Comparison of ENCODE assay signal across 9 cellular contexts in the genomic region with DNA sequence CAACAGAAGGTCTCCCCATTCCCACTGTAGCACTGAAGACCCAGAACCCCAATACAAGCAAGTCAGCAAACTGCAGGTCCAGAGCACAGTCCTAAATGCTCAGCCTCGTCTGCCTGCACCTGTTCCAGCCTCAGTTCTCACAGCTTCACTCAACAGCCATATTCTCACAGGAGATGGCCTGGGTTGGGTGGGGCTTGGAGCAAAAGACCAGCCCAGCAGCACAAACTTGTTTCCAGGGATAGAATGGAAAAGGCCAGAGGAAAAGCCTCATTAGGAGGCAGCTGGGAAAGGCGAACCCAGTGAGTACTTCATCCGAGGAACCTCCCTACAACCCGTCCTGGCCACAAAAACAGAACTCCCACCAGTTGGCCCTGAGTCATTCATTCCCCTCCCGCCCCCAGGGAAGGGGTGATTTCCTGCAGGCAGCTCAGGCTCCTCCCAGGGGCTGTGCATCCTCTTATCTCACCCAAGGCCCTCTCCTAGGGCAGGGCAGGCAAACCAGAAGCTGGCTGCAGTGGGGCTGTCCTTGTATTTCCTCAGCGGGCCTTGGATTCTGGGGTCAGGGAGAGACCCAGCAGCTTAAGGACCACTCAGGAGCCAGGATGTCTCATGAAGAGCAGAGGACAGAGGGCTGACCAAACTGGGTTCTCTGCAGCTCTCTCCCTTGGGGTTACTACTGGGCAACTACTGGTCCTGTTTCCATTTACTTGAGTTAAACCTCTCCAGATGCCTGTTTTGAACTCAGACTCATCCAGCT. TPM values are rescaled to one million over a fixed set of nuclear protein-coding genes. Genes with fewer than 3 reads are reported as not detected.
DNase-seq lines count a peak whose midpoint lies in the region; ATAC-seq and TF ChIP-seq lines count a peak whose summit lies in the region.
"Had no signal": no experiment of that assay in that cellular context is flagged by ENCODE, and none has a peak within 500 bp of the region (broad histone marks: within the 10 kb centered on the region; RNA-seq: fewer than 3 reads in every experiment).

No MANE protein-coding gene starts in this region.

- H3K27ac ChIP-seq in H9 (ENCODE audit: insufficient read length, low read depth, low read length) = no peak overlapping the region
- H3K27ac ChIP-seq in trophoblast cell (ENCODE audit: low read depth, low read length) = no peak overlapping the region

- H2AFZ ChIP-seq in H9 (ENCODE audit: low read length) = no peak overlapping the region
- H2AFZ ChIP-seq in trophoblast cell (ENCODE audit: insufficient read depth, low read length, poor library complexity) = no peak overlapping the region

- no peaks in the 10 kb centered on the region for H3K79me2 ChIP-seq in H9 (ENCODE audit: insufficient read depth, low read length)
- H3K79me2 ChIP-seq in trophoblast cell (ENCODE audit: control insufficient read depth, insufficient read depth, low read length, poor library complexity) = no peaks in the 10 kb centered on the region

- H3K4ac ChIP-seq in H9 (ENCODE audit: low read depth, low read length) = no peak overlapping the region
- no peak overlapping the region for H3K4ac ChIP-seq in trophoblast cell (ENCODE audit: low read depth, low read length)

- H3K23me2 ChIP-seq in H9 (ENCODE audit: insufficient read length, low read depth, low read length, poor library complexity, severe bottlenecking) = no peaks in the 10 kb centered on the region

- WGBS in H9 (ENCODE audit: extremely low coverage, insufficient read length, low lambda C conversion rate) = no CpG with 5 or more reads among the region's 6 CpGs
- WGBS in trophoblast cell (ENCODE audit: extremely low coverage, insufficient coverage, insufficient read length) = no CpG with 5 or more reads among the region's 6 CpGs

- H2BK120ac ChIP-seq in H9 (ENCODE audit: low read depth, low read length, poor library complexity, severe bottlenecking) (no peak overlapping the region), trophoblast cell (ENCODE audit: insufficient read depth, low read length, poor library complexity) (no peak overlapping the region)

- H2BK5ac ChIP-seq in H9 (ENCODE audit: insufficient read length, low read length) = no peak overlapping the region
- H2BK5ac ChIP-seq in trophoblast cell (ENCODE audit: low read depth, low read length, poor library complexity) = no peak overlapping the region

- H3K36me3 Mint-ChIP-seq in H9 (ENCODE audit: insufficient read depth in 1 of 3, low read depth in 3 of 3) = peaks cover 0 to 8% (median 5%) of the 10 kb centered on the region in 3 experiments; a peak in 6 of 7 replicates
- H3K36me3 Mint-ChIP-seq in T-helper 2 cell treated with Interferon-gamma antibody and Interleukin-4, amounts not matched to agents 5 μg/mL and 100 μg/mL, for 36 hours (ENCODE audit: low read depth) = no peaks in the 10 kb centered on the region

- no peaks in the 10 kb centered on the region for H3K27me3 ChIP-seq in H9 (ENCODE audit: insufficient read depth, low read length)
- H3K27me3 ChIP-seq in trophoblast cell (ENCODE audit: insufficient read depth, low read length) = no peaks in the 10 kb centered on the region

- H3K56ac ChIP-seq in H9 (ENCODE audit: insufficient read length, low read depth, low read length) = no peak overlapping the region

- no peak overlapping the region for H2BK20ac ChIP-seq in H9 (ENCODE audit: low read depth, low read length, poor library complexity, severe bottlenecking)

- H3K23ac ChIP-seq in H9 (ENCODE audit: insufficient read length, low read depth, low read length) (no peak overlapping the region), trophoblast cell (ENCODE audit: low read length) (no peak overlapping the region)

- H3K4me3 ChIP-seq in trophoblast cell (ENCODE audit: low read depth, low read length) = no peak overlapping the region

- H2AK5ac ChIP-seq in H9 (ENCODE audit: insufficient read length, low read length) = no peak overlapping the region
- no peak overlapping the region for H2AK5ac ChIP-seq in trophoblast cell (ENCODE audit: low read length)

- 0 out of 2 replicates have a peak overlapping the region, but pooled peaks have one; percentile 72 for H2BK15ac ChIP-seq in H9 (ENCODE audit: low read depth, low read length)

- H3K9ac ChIP-seq in H9 (ENCODE audit: extremely low read depth, insufficient read length, low read length) = no peak overlapping the region
- H3K9ac ChIP-seq in trophoblast cell (ENCODE audit: low read length) = no peak overlapping the region

- peak; percentile 76 for DNase-seq in H9
- peak; percentile 87 for DNase-seq in T-helper 2 cell treated with Interferon-gamma antibody and Interleukin-4, amounts not matched to agents 5 μg/mL and 100 μg/mL, for 36 hours (ENCODE audit: low spot score)
- DNase-seq in trophoblast cell = peak; percentile 9 to 20
- no peak for DNase-seq in DMS53 treated with DMSO at 0.1 percent for 48 hours (lab: John Stamatoyannopoulos, UW; ENCODE audit: unreplicated experiment)
- no peak for DNase-seq in retina

- H3K4me2 ChIP-seq in H9 (ENCODE audit: insufficient read depth, insufficient read length, low read length) (no peak overlapping the region), trophoblast cell (ENCODE audit: low read length) (no peak overlapping the region)

- H3K18ac ChIP-seq in H9 (ENCODE audit: insufficient read length, low read depth, low read length) (no peak overlapping the region), trophoblast cell (ENCODE audit: low read length) (no peak overlapping the region)

- H2BK12ac ChIP-seq in H9 (ENCODE audit: insufficient read length, low read depth, low read length) (no peak overlapping the region), trophoblast cell (ENCODE audit: low read length) (no peak overlapping the region)

- H3T11ph ChIP-seq in H9 (ENCODE audit: low read length) = no peak overlapping the region

- no peak overlapping the region for H3K4me3 Mint-ChIP-seq in H9
- H3K4me3 Mint-ChIP-seq in T-helper 2 cell treated with Interferon-gamma antibody and Interleukin-4, amounts not matched to agents 5 μg/mL and 100 μg/mL, for 36 hours = no peak overlapping the region
- H3K4me3 Mint-ChIP-seq: neural crest cell had no signal

- peaks cover 12 to 21% of the 10 kb centered on the region in 2 experiments for H3K4me1 Mint-ChIP-seq in H9
- peaks cover 8% of the 10 kb centered on the region for H3K4me1 Mint-ChIP-seq in T-helper 2 cell treated with Interferon-gamma antibody and Interleukin-4, amounts not matched to agents 5 μg/mL and 100 μg/mL, for 36 hours (ENCODE audit: low read depth)
- H3K4me1 Mint-ChIP-seq: neural crest cell had no signal

- peaks cover 17 to 25% of the 10 kb centered on the region in 2 experiments for H3K9me3 Mint-ChIP-seq in H9
- H3K9me3 Mint-ChIP-seq in T-helper 2 cell treated with Interferon-gamma antibody and Interleukin-4, amounts not matched to agents 5 μg/mL and 100 μg/mL, for 36 hours = peaks cover 14% of the 10 kb centered on the region

- H3K79me1 ChIP-seq in H9 (ENCODE audit: insufficient read depth, low read depth, low read length, poor library complexity, severe bottlenecking) = no peaks in the 10 kb centered on the region
- H3K79me1 ChIP-seq in trophoblast cell (ENCODE audit: low read length) = no peaks in the 10 kb centered on the region

- no peak overlapping the region for H4K91ac ChIP-seq in H9 (ENCODE audit: insufficient read length, low read depth, low read length)
- no peak overlapping the region for H4K91ac ChIP-seq in trophoblast cell (ENCODE audit: low read depth, low read length)

- peak overlapping the region; percentile 61 for H3K14ac ChIP-seq in H9 (ENCODE audit: insufficient read depth, low read length)
- no peak overlapping the region for H3K14ac ChIP-seq in trophoblast cell (ENCODE audit: low read length)

- no peak for TF ChIP-seq CTCF in H9 (conservative IDR thresholded peaks at IDR 0.05)

- no peaks in the 10 kb centered on the region for H3K4me1 ChIP-seq in H9 (ENCODE audit: insufficient read depth, low read length)
- H3K4me1 ChIP-seq in trophoblast cell (ENCODE audit: control insufficient read depth in 1 of 2, insufficient read depth in 2 of 2, low read length in 2 of 2) = peaks cover 11 to 14% of the 10 kb centered on the region in 2 experiments

- H3K27me3 Mint-ChIP-seq in H9 (ENCODE audit: low read depth) = peaks cover 3% of the 10 kb centered on the region; the same call in 1 of the 2 replicates
- no peaks in the 10 kb centered on the region for H3K27me3 Mint-ChIP-seq in T-helper 2 cell treated with Interferon-gamma antibody and Interleukin-4, amounts not matched to agents 5 μg/mL and 100 μg/mL, for 36 hours (ENCODE audit: low read depth)

- no peaks in the 10 kb centered on the region for H3K9me3 ChIP-seq in H9 (ENCODE audit: control insufficient read depth, low read depth, low read length)
- H3K9me3 ChIP-seq in trophoblast cell (ENCODE audit: insufficient read depth, low read depth, low read length) = no peaks in the 10 kb centered on the region

- H4K12ac ChIP-seq in trophoblast cell (ENCODE audit: low read depth, low read length) = no peak overlapping the region

- no peaks in the 10 kb centered on the region for H3K36me3 ChIP-seq in trophoblast cell (ENCODE audit: control insufficient read depth in 1 of 2, insufficient read depth in 2 of 2, low read length in 2 of 2)

- peak overlapping the region in 1 of 3 experiments; percentile 44; a peak in 2 of 7 replicates for H3K27ac Mint-ChIP-seq in H9
- H3K27ac Mint-ChIP-seq in T-helper 2 cell treated with Interferon-gamma antibody and Interleukin-4, amounts not matched to agents 5 μg/mL and 100 μg/mL, for 36 hours = peak overlapping the region; percentile 28

- no peak overlapping the region for H4K5ac ChIP-seq in H9 (ENCODE audit: insufficient read length, low read depth, low read length)

- no peaks in the 10 kb centered on the region for H4K20me1 ChIP-seq in H9 (ENCODE audit: control insufficient read depth, insufficient read depth, insufficient read length)

- H4K8ac ChIP-seq in H9 (replicated peaks; ENCODE audit: insufficient read length, low read depth, low read length) (no peak overlapping the region), trophoblast cell (ENCODE audit: low read depth, low read length) (no peak overlapping the region)

- ATAC-seq in esophagus mucosa = peak; percentile 68
- ATAC-seq in GM19351 (IDR thresholded peaks at IDR 0.05; ENCODE audit: unreplicated experiment) = no peak
- ATAC-seq in GM21576 (IDR thresholded peaks at IDR 0.05; ENCODE audit: unreplicated experiment) = no peak

RNA-seq across cellular contexts. Expression of a gene that starts 7.4 kb away (rescaled TPM):
- 0.35 TPM in 1 of 2 replicates, not detected in the other for total RNA-seq in H9 (2021)
- 0.48 TPM for total RNA-seq in esophagus mucosa
- polyA plus RNA-seq in trophoblast cell (2013) = 0.04 and 0.08 TPM in 2 replicates
- total RNA-seq: neural crest cell had no signal

RNA-seq across cellular contexts. Expression of a gene that starts 28.6 kb away (rescaled TPM):
- total RNA-seq in H9 (2021) (246 and 251 TPM in 2 replicates), esophagus mucosa (76.2 TPM)
- 66.6 and 71.8 TPM in 2 replicates for polyA plus RNA-seq in trophoblast cell (2013)

RNA-seq across cellular contexts. Expression of a gene that starts 29.4 kb away (rescaled TPM):
- 0.64 and 1.2 TPM in 2 replicates for total RNA-seq in H9 (2021)
- total RNA-seq in esophagus mucosa = 4.1 TPM
- 0.04 and 0.05 TPM in 2 replicates for polyA plus RNA-seq in trophoblast cell (2013)

RNA-seq across cellular contexts. Expression of a gene that starts 37.6 kb away (rescaled TPM):
- total RNA-seq in H9 (2021) = 20.7 and 21.6 TPM in 2 replicates
- 172 TPM for total RNA-seq in esophagus mucosa
- 85.2 and 91.6 TPM in 2 replicates for polyA plus RNA-seq in trophoblast cell (2013)

RNA-seq across cellular contexts. Expression of a gene that starts 44.8 kb away (rescaled TPM):
- total RNA-seq in H9 (2021) = 5.9 and 6.3 TPM in 2 replicates
- 15.2 TPM for total RNA-seq in esophagus mucosa
- 5.9 and 6.1 TPM in 2 replicates for polyA plus RNA-seq in trophoblast cell (2013)
- total RNA-seq: neural crest cell had no signal

Comparison
In these comparisons a context has a peak if more than half of its experiments do, and no peak if none do; other contexts are left out.
1. DNase-seq: peak in H9 (single experiment), T-helper 2 cell treated with Interferon-gamma antibody and Interleukin-4, amounts not matched to agents 5 μg/mL and 100 μg/mL, for 36 hours (single experiment) and trophoblast cell (2 of 2); none in DMS53 treated with DMSO at 0.1 percent for 48 hours (single experiment) and retina (single experiment).